7 cellular contexts compared by ENCODE assay signal in the genomic region with DNA sequence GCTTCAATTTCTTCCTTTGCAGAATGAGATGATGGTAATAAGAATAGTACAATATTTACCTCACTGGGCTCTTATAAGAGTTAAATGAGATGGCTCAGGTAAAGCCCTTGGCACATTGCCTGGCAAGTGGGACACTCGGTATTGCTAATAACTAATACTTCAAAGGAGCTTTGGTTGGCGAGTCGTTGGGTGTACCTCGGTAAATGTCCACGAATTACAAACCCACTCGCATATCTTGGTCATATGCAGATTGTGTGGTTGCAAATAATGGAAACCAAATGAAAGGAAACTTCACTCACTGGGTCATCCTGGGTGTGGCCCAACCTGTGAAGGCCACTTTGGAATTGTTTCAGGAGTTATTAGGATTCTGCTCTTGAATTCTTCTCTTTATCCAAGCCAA.
"Had no signal": no experiment of that assay in that cellular context is flagged by ENCODE, and none has a peak within 500 bp of the region (broad histone marks: within the 10 kb centered on the region; RNA-seq: fewer than 3 reads in every experiment).

No MANE protein-coding gene starts in this region.

- DNase-seq: GDM1, GF-D8 had no signal

- FAIRE-seq: G401.6, GM12891, GM12892, GM18507, GM19239 had no signal
